Comparison of ENCODE assay signal across 27 cellular contexts in the genomic region with DNA sequence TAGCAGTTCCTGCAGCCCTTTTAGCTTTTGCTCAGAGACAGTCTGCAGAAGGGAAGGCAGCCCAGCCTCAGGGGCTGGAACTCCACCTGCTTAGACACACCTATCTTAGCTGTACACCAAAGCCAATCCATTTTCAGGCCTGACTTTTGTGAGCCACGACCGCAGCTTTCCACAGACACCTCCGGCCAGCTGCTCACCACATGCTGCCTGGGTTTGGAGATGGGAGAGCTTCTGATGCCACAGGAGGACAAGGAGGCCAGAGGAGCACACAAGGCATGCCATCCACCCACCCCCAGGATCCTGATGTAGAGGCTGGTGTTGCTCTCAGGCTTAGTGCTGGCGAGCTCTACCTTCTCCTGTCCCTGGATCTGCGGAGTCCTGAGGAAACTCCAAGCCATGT.
DNase-seq lines count a peak whose midpoint lies in the region; ATAC-seq and TF ChIP-seq lines count a peak whose summit lies in the region.
"Had no signal": no experiment of that assay in that cellular context is flagged by ENCODE, and none has a peak within 500 bp of the region (broad histone marks: within the 10 kb centered on the region; RNA-seq: fewer than 3 reads in every experiment).

No MANE protein-coding gene starts in this region.

- H3K27ac ChIP-seq in suprapubic skin (no peak overlapping the region), psoas muscle (no peak overlapping the region)
- H3K27ac ChIP-seq: left lung had no signal

- intact Hi-C loops in psoas muscle (cut with DNase I) = no loop called here

- TF ChIP-seq POLR2A in suprapubic skin (IDR thresholded peaks at IDR 0.05) = no peak

- H3K27me3 ChIP-seq in suprapubic skin (no peaks in the 10 kb centered on the region), psoas muscle (ENCODE audit: insufficient read depth in 3 of 3, low read length in 2 of 3) (peaks cover 0 to 19% (median 0%) of the 10 kb centered on the region in 3 donors)
- H3K27me3 ChIP-seq: left lung had no signal

- no peaks in the 10 kb centered on the region; the same call in 1 of the 2 replicates for H3K27me3 Mint-ChIP-seq in HFFc6 (ENCODE audit: insufficient read depth)
- H3K27me3 Mint-ChIP-seq in brain = no peaks in the 10 kb centered on the region
- no peaks in the 10 kb centered on the region for H3K27me3 Mint-ChIP-seq in neural crest cell (ENCODE audit: low read depth)
- H3K27me3 Mint-ChIP-seq: activated B cell treated with CpG ODN at 0.5 μM for 24 hours; activated CD4-positive, alpha-beta T cell treated with anti-CD3 and anti-CD28 coated beads, Interleukin-2, amount 10 ng/mL, durations not matched to agents 7 days and 5 days; activated naive CD8-positive, alpha-beta T cell treated with anti-CD3 and anti-CD28 coated beads for 36 hours; central memory CD8-positive, alpha-beta T cell; dendritic cell treated with granulocyte-macrophage colony-stimulating factor and Interleukin-4, amounts not matched to agents 40 ng/mL and 50 ng/mL, for 4 days; IgD-negative memory B cell; naive thymus-derived CD4-positive, alpha-beta T cell had no signal

- H3K36me3 ChIP-seq in suprapubic skin = no peaks in the 10 kb centered on the region
- no peaks in the 10 kb centered on the region for H3K36me3 ChIP-seq in psoas muscle (ENCODE audit: insufficient read depth in 1 of 2, low read depth in 1 of 2)
- H3K36me3 ChIP-seq: HAP-1, left lung had no signal

- 57% methylated on average over 3 of the region's 5 CpGs for WGBS in suprapubic skin
- 55 to 56% (median 55%) methylated on average over 5 of the region's 5 CpGs for WGBS in psoas muscle, 3 donors

- DNase-seq in AG08395 (ENCODE audit: low spot score) = peak; percentile 17
- no peak for DNase-seq in HFFc6
- no peak for DNase-seq in neural crest cell (ENCODE audit: low read depth, low spot score)
- DNase-seq in NCI-H1436 (lab: John Stamatoyannopoulos, UW) = no peak
- DNase-seq in suprapubic skin (ENCODE audit: low spot score in 2 of 2) = no peak
- no peak for DNase-seq in psoas muscle
- DNase-seq: activated B cell treated with CpG ODN at 0.5 μM for 24 hours; activated CD4-positive, alpha-beta T cell treated with anti-CD3 and anti-CD28 coated beads, Interleukin-2, amount 10 ng/mL, durations not matched to agents 7 days and 5 days; activated gamma-delta T cell; activated naive CD8-positive, alpha-beta T cell treated with anti-CD3 and anti-CD28 coated beads for 36 hours; activated T-cell treated with anti-CD3 and anti-CD28 coated beads, Interleukin-2, amount 50 U/mL, for 24 hours; erythroblast; head of caudate nucleus; islet precursor cell; left lung; naive thymus-derived CD4-positive, alpha-beta T cell; NCI-H1092; NCI-H187; small intestine; stimulated activated naive CD4-positive, alpha-beta T cell had no signal

- H3K27ac Mint-ChIP-seq in HFFc6 = peak overlapping the region; percentile 76
- H3K27ac Mint-ChIP-seq in brain = peak overlapping the region in 3 of 5 experiments; percentile 66 to 88 (median 67)
- peak overlapping the region; percentile 91 for H3K27ac Mint-ChIP-seq in neural crest cell (ENCODE audit: unreplicated experiment)
- H3K27ac Mint-ChIP-seq: activated B cell treated with CpG ODN at 0.5 μM for 24 hours; activated CD4-positive, alpha-beta T cell treated with anti-CD3 and anti-CD28 coated beads, Interleukin-2, amount 10 ng/mL, durations not matched to agents 7 days and 5 days; activated naive CD8-positive, alpha-beta T cell treated with anti-CD3 and anti-CD28 coated beads for 36 hours; activated T-cell treated with anti-CD3 and anti-CD28 coated beads, Interleukin-2, amount 50 U/mL, for 24 hours; CD8-positive, alpha-beta T cell; dendritic cell treated with granulocyte-macrophage colony-stimulating factor and Interleukin-4, amounts not matched to agents 40 ng/mL and 50 ng/mL, for 4 days; IgD-negative memory B cell had no signal

- no peaks in the 10 kb centered on the region for H3K36me3 Mint-ChIP-seq in HFFc6 (ENCODE audit: low read depth)
- H3K36me3 Mint-ChIP-seq in brain = no peaks in the 10 kb centered on the region
- no peaks in the 10 kb centered on the region for H3K36me3 Mint-ChIP-seq in neural crest cell (ENCODE audit: low read depth)
- H3K36me3 Mint-ChIP-seq: activated naive CD8-positive, alpha-beta T cell treated with anti-CD3 and anti-CD28 coated beads for 36 hours; CD8-positive, alpha-beta T cell; IgD-negative memory B cell; naive thymus-derived CD4-positive, alpha-beta T cell had no signal

- H3K9me3 ChIP-seq in suprapubic skin (no peaks in the 10 kb centered on the region), psoas muscle (no peaks in the 10 kb centered on the region)
- H3K9me3 ChIP-seq: HAP-1, left lung had no signal

- H3K9me3 Mint-ChIP-seq in HFFc6 = no peaks in the 10 kb centered on the region
- H3K9me3 Mint-ChIP-seq in brain = peaks cover 0 to 3% (median 0%) of the 10 kb centered on the region in 5 experiments
- no peaks in the 10 kb centered on the region for H3K9me3 Mint-ChIP-seq in neural crest cell
- H3K9me3 Mint-ChIP-seq: activated B cell treated with CpG ODN at 0.5 μM for 24 hours; activated CD4-positive, alpha-beta T cell treated with anti-CD3 and anti-CD28 coated beads, Interleukin-2, amount 10 ng/mL, durations not matched to agents 7 days and 5 days; activated naive CD8-positive, alpha-beta T cell treated with anti-CD3 and anti-CD28 coated beads for 36 hours; activated T-cell treated with anti-CD3 and anti-CD28 coated beads, Interleukin-2, amount 50 U/mL, for 24 hours; CD8-positive, alpha-beta T cell; central memory CD8-positive, alpha-beta T cell; dendritic cell treated with granulocyte-macrophage colony-stimulating factor and Interleukin-4, amounts not matched to agents 40 ng/mL and 50 ng/mL, for 4 days; IgD-negative memory B cell had no signal

- H3K4me1 Mint-ChIP-seq in HFFc6 (ENCODE audit: low read depth) (peaks cover 5% of the 10 kb centered on the region), brain (peaks cover 15% of the 10 kb centered on the region), neural crest cell (no peaks in the 10 kb centered on the region)
- H3K4me1 Mint-ChIP-seq: activated B cell treated with CpG ODN at 0.5 μM for 24 hours; activated CD4-positive, alpha-beta T cell treated with anti-CD3 and anti-CD28 coated beads, Interleukin-2, amount 10 ng/mL, durations not matched to agents 7 days and 5 days; activated naive CD8-positive, alpha-beta T cell treated with anti-CD3 and anti-CD28 coated beads for 36 hours; central memory CD8-positive, alpha-beta T cell; IgD-negative memory B cell; naive thymus-derived CD4-positive, alpha-beta T cell had no signal

- TF ChIP-seq CTCF in HFFc6 (IDR thresholded peaks at IDR 0.05) (no peak), brain (conservative IDR thresholded peaks at IDR 0.05) (no peak), neural crest cell (conservative IDR thresholded peaks at IDR 0.05) (no peak), suprapubic skin (IDR thresholded peaks at IDR 0.05) (no peak), psoas muscle (IDR thresholded peaks at IDR 0.05) (no peak)

- H3K4me3 ChIP-seq in suprapubic skin (no peak overlapping the region), psoas muscle (no peak overlapping the region)
- H3K4me3 ChIP-seq: HAP-1, left lung had no signal

- ATAC-seq in HG03095 (IDR thresholded peaks at IDR 0.05; ENCODE audit: unreplicated experiment) (no peak), psoas muscle (no peak)
- ATAC-seq: CD8-positive, alpha-beta T cell; naive thymus-derived CD4-positive, alpha-beta T cell had no signal

- H3K4me1 ChIP-seq in suprapubic skin (no peaks in the 10 kb centered on the region), psoas muscle (no peaks in the 10 kb centered on the region)
- H3K4me1 ChIP-seq: HAP-1, left lung had no signal

- TF ChIP-seq EP300 in suprapubic skin (IDR thresholded peaks at IDR 0.05) = no peak

- H3K4me3 Mint-ChIP-seq in HFFc6 = peak overlapping the region; percentile 32; the same call in 1 of the 2 replicates
- peak overlapping the region in 1 of 5 experiments; percentile 5 for H3K4me3 Mint-ChIP-seq in brain
- H3K4me3 Mint-ChIP-seq in neural crest cell = no peak overlapping the region
- H3K4me3 Mint-ChIP-seq: activated B cell treated with CpG ODN at 0.5 μM for 24 hours; activated CD4-positive, alpha-beta T cell treated with anti-CD3 and anti-CD28 coated beads, Interleukin-2, amount 10 ng/mL, durations not matched to agents 7 days and 5 days; activated naive CD8-positive, alpha-beta T cell treated with anti-CD3 and anti-CD28 coated beads for 36 hours; activated T-cell treated with anti-CD3 and anti-CD28 coated beads, Interleukin-2, amount 50 U/mL, for 24 hours; CD8-positive, alpha-beta T cell; central memory CD8-positive, alpha-beta T cell; dendritic cell treated with granulocyte-macrophage colony-stimulating factor and Interleukin-4, amounts not matched to agents 40 ng/mL and 50 ng/mL, for 4 days; IgD-negative memory B cell; naive thymus-derived CD4-positive, alpha-beta T cell had no signal
